Comparison of ENCODE assay signal across 26 cellular contexts in the genomic region with DNA sequence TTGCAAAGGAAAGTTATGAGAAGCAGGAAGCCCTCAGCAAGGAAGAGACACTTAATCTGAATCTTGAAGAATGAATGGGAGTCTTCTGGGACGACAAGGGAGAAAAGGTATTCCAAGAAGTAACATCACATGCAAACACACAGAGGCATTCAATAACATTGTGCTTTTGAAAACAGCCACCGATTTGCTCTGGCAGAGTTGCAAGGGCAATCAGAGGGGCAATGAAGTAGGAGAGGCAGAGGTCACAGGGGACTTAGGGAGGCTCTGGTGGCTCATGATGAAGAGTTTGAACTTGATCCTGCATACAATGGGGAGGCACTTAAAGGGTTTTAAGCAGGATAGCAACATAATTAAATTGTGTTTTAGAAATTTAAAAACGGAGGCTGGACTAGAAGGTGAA.
"Had no signal": no experiment of that assay in that cellular context is flagged by ENCODE, and none has a peak within 500 bp of the region (broad histone marks: within the 10 kb centered on the region; RNA-seq: fewer than 3 reads in every experiment).

No MANE protein-coding gene starts in this region.

- H3K36me3 ChIP-seq: colonic mucosa, esophagus squamous epithelium, gastrocnemius medialis, heart right ventricle, left ventricle myocardium inferior, lower lobe of right lung had no signal

- H3K27me3 ChIP-seq: colonic mucosa, gastrocnemius medialis had no signal

- FAIRE-seq: endometrium, islet of Langerhans, keratinocyte had no signal

- H3K4me1 ChIP-seq: colonic mucosa, esophagus squamous epithelium, gastrocnemius medialis, lower lobe of right lung had no signal

- H3K27ac ChIP-seq: colonic mucosa, epithelial cell of prostate, esophagus squamous epithelium, gastrocnemius medialis, heart right ventricle, left ventricle myocardium inferior, lower lobe of right lung had no signal

- DNase-seq: colonic mucosa; cortex of kidney; effector CD8-positive, alpha-beta T cell; effector memory CD8-positive, alpha-beta T cell; endodermal cell; erythroblast; esophagus squamous epithelium; foreskin fibroblast; foreskin melanocyte; glutamatergic neuron; head of caudate nucleus; heart right ventricle; hippocampal formation; left cardiac atrium; left ventricle myocardium inferior; lower lobe of right lung; mesenchymal stem cell; mucosa of descending colon; naive B cell; naive thymus-derived CD8-positive, alpha-beta T cell had no signal

- H3K4me3 ChIP-seq: colonic mucosa, esophagus squamous epithelium, gastrocnemius medialis, heart right ventricle, left ventricle myocardium inferior, lower lobe of right lung, mucosa of descending colon had no signal

- H3K9me3 ChIP-seq: colonic mucosa, esophagus squamous epithelium, gastrocnemius medialis, heart right ventricle, left ventricle myocardium inferior, lower lobe of right lung, mucosa of descending colon had no signal

- ATAC-seq: effector memory CD8-positive, alpha-beta T cell; esophagus mucosa; left cardiac atrium; lower lobe of right lung; mucosa of descending colon; naive thymus-derived CD8-positive, alpha-beta T cell had no signal
